Comparison of ENCODE assay signal across 8 cellular contexts in the genomic region with DNA sequence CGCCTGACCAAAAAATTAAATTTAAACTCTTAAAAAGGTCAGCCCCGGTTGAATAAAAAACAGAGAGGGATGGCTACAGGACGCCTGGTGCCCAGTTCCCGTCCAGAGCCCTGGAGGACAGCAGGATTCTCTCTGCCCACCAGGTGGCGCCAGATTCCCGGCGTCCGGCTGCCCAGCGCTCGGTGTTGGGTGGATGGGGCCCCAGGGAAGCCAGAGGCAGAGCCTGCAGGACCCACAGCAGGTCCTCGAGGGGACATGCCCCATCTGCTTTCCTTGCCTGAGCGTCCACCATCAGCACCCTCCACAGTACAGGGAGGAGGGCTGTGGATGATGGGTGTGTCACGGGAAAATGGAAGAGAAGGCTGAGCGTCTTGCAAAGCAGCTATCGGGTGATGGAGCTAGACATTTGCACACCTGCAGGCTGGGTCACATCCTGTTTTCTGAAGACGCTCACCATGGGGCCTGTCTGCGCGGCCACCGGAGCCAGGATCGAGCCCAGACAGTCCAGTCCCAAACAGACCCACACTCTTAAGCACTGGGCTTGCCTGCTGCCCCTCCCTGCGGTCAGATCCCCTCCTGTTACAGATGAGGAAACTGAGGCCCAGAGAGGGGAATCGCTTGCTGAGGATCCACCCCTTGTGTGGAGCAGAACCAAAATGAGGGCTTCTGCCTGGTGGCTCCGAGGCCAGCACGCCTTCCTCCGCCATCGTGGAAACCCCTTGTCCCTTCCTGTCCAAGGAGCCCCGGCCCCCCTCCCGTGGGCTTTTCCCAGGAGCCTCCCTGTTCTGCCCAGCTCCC. TPM values are rescaled to one million over a fixed set of nuclear protein-coding genes. Genes with fewer than 3 reads are reported as not detected.
DNase-seq lines count a peak whose midpoint lies in the region; ATAC-seq and TF ChIP-seq lines count a peak whose summit lies in the region.

No MANE protein-coding gene starts in this region.

- H3K4me3 ChIP-seq in mucosa of descending colon = no peak overlapping the region

- H3K27me3 Mint-ChIP-seq in effector memory CD8-positive, alpha-beta T cell = peaks cover 9 to 12% of the 10 kb centered on the region in 2 donors

- DNase-seq in GM10266 (ENCODE audit: extremely low spot score) (peak; percentile 89), NOMO-1 (lab: John Stamatoyannopoulos, UW; ENCODE audit: unreplicated experiment in 2 of 2) (peak; percentile 71 to 82), mucosa of descending colon (peak; percentile 84 to 89 (median 88))
- DNase-seq in activated CD8-positive, alpha-beta memory T cell treated with anti-CD3 and anti-CD28 coated beads for 24 hours = peak; percentile 97
- DNase-seq in effector memory CD8-positive, alpha-beta T cell = peak; percentile 83 to 86 (median 84)
- DNase-seq in stimulated activated CD8-positive, alpha-beta memory T cell treated with anti-CD3 and anti-CD28 coated beads, Interleukin-4, amount 100 ng/mL, for 4 hours (ENCODE audit: low read depth in 2 of 2, low spot score in 1 of 2) = peak; percentile 62 to 68

- H3K36me3 Mint-ChIP-seq in effector memory CD8-positive, alpha-beta T cell (ENCODE audit: insufficient read depth) = peaks cover 17% of the 10 kb centered on the region

- intact Hi-C loops in mucosa of descending colon (cut with DNase I, micrococcal nuclease) = loop anchor here (5.0 to 10.0 kb wide), 2 partner anchors 141 to 144 kb away; partner anchors contain the start of gene RPL3 (in 1 of the 2)

- no peaks in the 10 kb centered on the region for H3K9me3 Mint-ChIP-seq in effector memory CD8-positive, alpha-beta T cell

- H3K9me3 ChIP-seq in mucosa of descending colon = no peaks in the 10 kb centered on the region

- peak; percentile 55 for ATAC-seq in HG03196 (IDR thresholded peaks at IDR 0.05; ENCODE audit: unreplicated experiment)
- ATAC-seq in effector memory CD8-positive, alpha-beta T cell (replicated peaks) = peak; percentile 48
- peak; percentile 91 for ATAC-seq in mucosa of descending colon
- ATAC-seq in HG03378 (IDR thresholded peaks at IDR 0.05; ENCODE audit: unreplicated experiment) = no peak

- H3K27ac Mint-ChIP-seq in effector memory CD8-positive, alpha-beta T cell = peak overlapping the region; percentile 98 to 99

- H3K4me1 Mint-ChIP-seq in effector memory CD8-positive, alpha-beta T cell (ENCODE audit: low read depth in 2 of 2) = peaks cover 42 to 50% of the 10 kb centered on the region in 2 donors

- H3K4me3 Mint-ChIP-seq in effector memory CD8-positive, alpha-beta T cell = peak overlapping the region; percentile 66 to 72

- H3K4me1 ChIP-seq in mucosa of descending colon (ENCODE audit: low read depth) = peaks cover 16% of the 10 kb centered on the region

- H3K36me3 ChIP-seq in mucosa of descending colon (ENCODE audit: low read depth) = no peaks in the 10 kb centered on the region

- TF ChIP-seq CTCF in GM10266 (IDR thresholded peaks at IDR 0.05; ENCODE audit: control insufficient read depth, insufficient read depth, low read depth, missing control alignments) = peak; percentile 93
- peak; percentile 96 for TF ChIP-seq CTCF in mucosa of descending colon (IDR thresholded peaks at IDR 0.05)

RNA-seq across cellular contexts. Expression of gene CBX7, which starts 18.5 kb away (rescaled TPM):
- total RNA-seq in mucosa of descending colon = 100 to 1,000 TPM in 1 of 3 donors, 10 to 100 TPM in 2; 23.6 to 125 (median 29.2) TPM
